ENCODE assay signal across 13 cellular contexts in genomic region chr15:90620379-90621134, GRCh38.
DNase-seq lines count a peak whose midpoint lies in the region; ATAC-seq, FAIRE-seq and TF ChIP-seq lines count a peak whose summit lies in the region.
"Had no signal": no experiment of that assay in that cellular context is flagged by ENCODE, and none has a peak within 500 bp of the region (broad histone marks: within the 10 kb centered on the region; RNA-seq: fewer than 3 reads in every experiment).

No MANE protein-coding gene starts in this region.

- TF ChIP-seq CTCF in spleen (IDR thresholded peaks at IDR 0.05 in 8 of 11, conservative IDR thresholded peaks at IDR 0.05 in 3 of 11) (no peak), foreskin keratinocyte (conservative IDR thresholded peaks at IDR 0.05) (no peak)

- peak; percentile 68 to 74 for ATAC-seq in activated CD4-positive, CD25-positive, alpha-beta regulatory T cell treated with anti-CD3 and anti-CD28 coated beads, Interleukin-2, amount 50 U/mL, for 24 hours
- ATAC-seq in HG03442 (IDR thresholded peaks at IDR 0.05; ENCODE audit: unreplicated experiment): peak; percentile 75
- ATAC-seq in foreskin keratinocyte: no peak
- ATAC-seq in HG02571 (IDR thresholded peaks at IDR 0.05; ENCODE audit: unreplicated experiment): no peak
- ATAC-seq: GM23338 had no signal

- intact Hi-C loops in spleen (cut with DNase I; ENCODE audit: low total_unique reads): no loop called here

- H3K4me1 ChIP-seq in spleen: peaks cover 5 to 26% (median 15%) of the 10 kb centered on the region in 6 donors
- no peaks in the 10 kb centered on the region for H3K4me1 ChIP-seq in foreskin keratinocyte
- H3K4me1 ChIP-seq in small intestine (ENCODE audit: control insufficient read depth in 2 of 2, insufficient read depth in 1 of 2, low read depth in 1 of 2, low read length in 1 of 2): peaks cover 0 to 5% of the 10 kb centered on the region in 2 donors

- no peak for TF ChIP-seq POLR2A in spleen (IDR thresholded peaks at IDR 0.05)

- H3K27me3 ChIP-seq in spleen (replicated peaks in 1 of 7): no peaks in the 10 kb centered on the region
- H3K27me3 ChIP-seq in foreskin keratinocyte: no peaks in the 10 kb centered on the region
- H3K27me3 ChIP-seq in small intestine (ENCODE audit: control insufficient read depth in 2 of 2, insufficient read depth in 2 of 2, low read length in 2 of 2): no peaks in the 10 kb centered on the region

- no peak for FAIRE-seq in small intestine (lab: Jason Lieb, UNC)
- FAIRE-seq: astrocyte, islet of Langerhans had no signal

- H3K9me3 ChIP-seq in spleen: no peaks in the 10 kb centered on the region
- H3K9me3 ChIP-seq in small intestine (ENCODE audit: control insufficient read depth, low read depth): no peaks in the 10 kb centered on the region

- WGBS in spleen, 5 donors: 54 to 56% (median 56%) methylated on average over 13 of the region's 13 CpGs
- WGBS in small intestine, 3 donors: 65 to 87% (median 75%) methylated on average over 13 of the region's 13 CpGs

- H3K4me3 ChIP-seq in spleen (no peak overlapping the region), small intestine (ENCODE audit: low read depth in 1 of 2, low read length in 2 of 2) (no peak overlapping the region)
- H3K4me3 ChIP-seq: GM23338 had no signal

- peaks cover 0 to 98% (median 26%) of the 10 kb centered on the region in 6 donors for H3K36me3 ChIP-seq in spleen
- peaks cover 4 to 6% of the 10 kb centered on the region in 2 donors for H3K36me3 ChIP-seq in small intestine (ENCODE audit: control insufficient read depth in 2 of 2, insufficient read depth in 2 of 2, low read length in 2 of 2)

- peak overlapping the region; percentile 35 to 80 (median 53) for H3K27ac ChIP-seq in spleen
- no peak overlapping the region for H3K27ac ChIP-seq in foreskin keratinocyte
- peak overlapping the region in 1 of 2 donors; percentile 48 for H3K27ac ChIP-seq in small intestine (ENCODE audit: low read depth in 1 of 2, low read length in 1 of 2)
- H3K27ac ChIP-seq: 22Rv1 had no signal

- DNase-seq in activated CD4-positive, CD25-positive, alpha-beta regulatory T cell treated with anti-CD3 and anti-CD28 coated beads, Interleukin-2, amount 50 U/mL, for 72 hours: no peak
- DNase-seq in activated CD4-positive, alpha-beta T cell treated with anti-CD3 and anti-CD28 coated beads, Interleukin-2, amount 50 U/mL, for 1 hour: peak; percentile 22
- no peak for DNase-seq in spleen
- DNase-seq in foreskin keratinocyte: no peak
- DNase-seq in small intestine: no peak
- DNase-seq: NK-92 treated with Interleukin-12 subunit alpha and Interleukin-12 subunit beta, amount 100 ng/mL, for 24 hours had no signal

Comparison
In these comparisons a context has a peak if more than half of its experiments do, and no peak if none do; other contexts are left out.
1. ATAC-seq: peak in activated CD4-positive, CD25-positive, alpha-beta regulatory T cell treated with anti-CD3 and anti-CD28 coated beads, Interleukin-2, amount 50 U/mL, for 24 hours (2 of 2) and HG03442 (single experiment); none in foreskin keratinocyte (single experiment) and HG02571 (single experiment).